Comparison of ENCODE assay signal across 12 cellular contexts in genomic region chr4:136650541-136651277, GRCh38.
DNase-seq lines count a peak whose midpoint lies in the region; ATAC-seq lines count a peak whose summit lies in the region.
"Had no signal": no experiment of that assay in that cellular context is flagged by ENCODE, and none has a peak within 500 bp of the region (broad histone marks: within the 10 kb centered on the region; RNA-seq: fewer than 3 reads in every experiment).

No MANE protein-coding gene starts in this region.

- no peaks in the 10 kb centered on the region for H3K27me3 Mint-ChIP-seq in effector memory CD8-positive, alpha-beta T cell
- no peaks in the 10 kb centered on the region for H3K27me3 Mint-ChIP-seq in T-helper 17 cell

- peak overlapping the region; percentile 49 to 65 for H3K27ac Mint-ChIP-seq in effector memory CD8-positive, alpha-beta T cell
- H3K27ac Mint-ChIP-seq in T-helper 17 cell = no peak overlapping the region

- ATAC-seq in effector memory CD8-positive, alpha-beta T cell (replicated peaks) = peak; percentile 90
- ATAC-seq in T-helper 17 cell (no peak), GM21825 (IDR thresholded peaks at IDR 0.05; ENCODE audit: unreplicated experiment) (no peak)

- peak overlapping the region; percentile 10 to 55 for H3K4me3 Mint-ChIP-seq in effector memory CD8-positive, alpha-beta T cell
- H3K4me3 Mint-ChIP-seq in T-helper 17 cell = no peak overlapping the region

- peaks cover 4 to 13% of the 10 kb centered on the region in 2 donors for H3K4me1 Mint-ChIP-seq in effector memory CD8-positive, alpha-beta T cell (ENCODE audit: low read depth in 2 of 2)
- no peaks in the 10 kb centered on the region for H3K4me1 Mint-ChIP-seq in T-helper 17 cell

- H3K4me3 ChIP-seq in HAP-1 = no peak overlapping the region
- H3K4me3 ChIP-seq: spleen had no signal

- no peaks in the 10 kb centered on the region for H3K27me3 ChIP-seq in HAP-1 (ENCODE audit: low read depth)
- H3K27me3 ChIP-seq: BE2C, spleen had no signal

- H3K36me3 Mint-ChIP-seq in effector memory CD8-positive, alpha-beta T cell (ENCODE audit: insufficient read depth) = no peaks in the 10 kb centered on the region
- H3K36me3 Mint-ChIP-seq in T-helper 17 cell (ENCODE audit: low read depth) = no peaks in the 10 kb centered on the region

- H3K9me3 ChIP-seq in HAP-1 (no peaks in the 10 kb centered on the region), T-helper 17 cell (ENCODE audit: control insufficient read depth, low read length, poor library complexity, severe bottlenecking) (no peaks in the 10 kb centered on the region)
- H3K9me3 ChIP-seq: BE2C, spleen had no signal

- H3K9me3 Mint-ChIP-seq in effector memory CD8-positive, alpha-beta T cell = peaks cover 0 to 7% of the 10 kb centered on the region in 2 donors

- H3K4me1 ChIP-seq in HAP-1 = peaks cover 2% of the 10 kb centered on the region
- H3K4me1 ChIP-seq: spleen had no signal

- no peaks in the 10 kb centered on the region for H3K36me3 ChIP-seq in HAP-1 (replicated peaks)
- H3K36me3 ChIP-seq: BE2C, spleen had no signal

- DNase-seq in Caki2 (ENCODE audit: low read depth) (peak; percentile 84), HAP-1 (ENCODE audit: low spot score in 2 of 2) (peak; percentile 16 to 59), NCI-H128 (lab: John Stamatoyannopoulos, UW; ENCODE audit: unreplicated experiment) (peak; percentile 84), T-helper 17 cell (no peak), NCI-H2196 (lab: John Stamatoyannopoulos, UW; ENCODE audit: unreplicated experiment) (no peak)
- DNase-seq in effector memory CD8-positive, alpha-beta T cell = peak in 1 of 3 experiments; percentile 10
- DNase-seq in activated naive CD4-positive, alpha-beta T cell treated with anti-CD3 and anti-CD28 coated beads, Interleukin-2, amount 50 U/mL, for 16 hours = no peak
- DNase-seq: activated CD4-positive, CD25-positive, alpha-beta regulatory T cell treated with anti-CD3 and anti-CD28 coated beads, Interleukin-2, amount 50 U/mL, for 72 hours; BE2C; NCI-H187 treated with DMSO at 0.1 percent for 48 hours; spleen had no signal

- in situ Hi-C loops in Caki2 (cut with HindIII; ENCODE audit: low pct_unique_long_range_greater_than_20kb, low sequenced_read_pairs) = no loop called here
- in situ Hi-C loops in HAP-1 (cut with MboI; ENCODE audit: low sequenced_read_pairs) = no loop called here

Comparison
In these comparisons a context has a peak if more than half of its experiments do, and no peak if none do; other contexts are left out.
1. DNase-seq: peak in Caki2 (single experiment), HAP-1 (2 of 2) and NCI-H128 (single experiment); none in T-helper 17 cell (0 of 3), NCI-H2196 (single experiment) and activated naive CD4-positive, alpha-beta T cell treated with anti-CD3 and anti-CD28 coated beads, Interleukin-2, amount 50 U/mL, for 16 hours (single experiment).